12 cellular contexts compared by ENCODE assay signal in the genomic region with DNA sequence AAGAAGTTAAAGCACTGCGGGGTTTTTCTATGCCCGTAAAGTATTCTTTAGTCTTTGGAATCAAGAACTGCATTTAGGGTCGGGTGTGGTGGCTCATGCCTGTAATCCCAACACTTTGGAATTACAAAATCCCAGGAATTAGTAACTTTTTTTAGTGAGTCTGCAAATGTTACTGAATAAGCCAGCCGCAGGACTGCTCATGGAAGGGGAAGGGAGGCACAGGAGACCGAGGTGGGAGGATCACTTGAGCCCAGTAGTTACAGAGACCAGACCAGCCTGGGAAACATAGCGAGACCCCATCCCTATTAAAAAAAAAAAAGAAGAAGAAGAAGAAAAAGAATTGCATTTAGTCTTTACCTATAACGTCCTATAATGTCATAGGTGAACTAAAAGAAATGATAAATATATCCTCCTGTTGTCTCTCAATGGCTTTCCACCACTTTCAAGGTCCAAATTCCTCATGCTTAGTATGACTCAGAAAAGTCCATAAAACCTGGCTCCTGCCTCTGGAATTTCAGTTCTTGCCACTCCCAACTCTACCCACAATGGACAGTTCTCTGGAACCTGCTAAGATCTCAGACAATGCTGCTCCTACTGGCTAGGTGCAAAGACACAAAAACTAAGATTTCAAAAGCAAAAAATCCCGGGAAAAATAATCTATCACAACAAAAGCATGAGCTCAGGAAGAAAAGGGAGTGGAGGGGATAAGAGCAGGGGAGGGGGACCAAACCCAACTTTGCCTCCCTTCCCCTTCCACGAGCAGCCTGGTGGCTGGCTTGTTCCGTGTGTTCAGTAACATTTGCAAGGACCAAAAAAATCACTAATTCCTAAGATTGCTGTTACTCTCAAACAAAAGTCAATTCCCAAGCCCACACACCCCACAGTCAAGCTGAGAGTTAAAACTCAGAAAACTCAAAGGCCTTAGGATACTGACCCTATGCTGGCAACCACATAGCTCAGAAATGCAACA. TPM values are rescaled to one million over a fixed set of nuclear protein-coding genes. Genes with fewer than 3 reads are reported as not detected.
A peak's percentile ranks its signal among the peaks of the same experiment; 100 is the strongest.
DNase-seq lines count a peak whose midpoint lies in the region; ATAC-seq and TF ChIP-seq lines count a peak whose summit lies in the region.
"Had no signal": no experiment of that assay in that cellular context is flagged by ENCODE, and none has a peak within 500 bp of the region (broad histone marks: within the 10 kb centered on the region; RNA-seq: fewer than 3 reads in every experiment).

No MANE protein-coding gene starts in this region.

- ATAC-seq in HG03108 (IDR thresholded peaks at IDR 0.05; ENCODE audit: unreplicated experiment): no peak
- ATAC-seq in HG03095 (IDR thresholded peaks at IDR 0.05; ENCODE audit: unreplicated experiment): no peak

- H3K18ac ChIP-seq in mesenchymal stem cell (ENCODE audit: low read depth in 1 of 2, low read length in 2 of 2): no peak overlapping the region

- no peak overlapping the region for H3K4me3 ChIP-seq in astrocyte of the spinal cord (ENCODE audit: low read depth, low read length)
- peak overlapping the region in 1 of 2 experiments; percentile 11 for H3K4me3 ChIP-seq in mesenchymal stem cell (ENCODE audit: insufficient read depth in 1 of 2, low read depth in 1 of 2, low read length in 2 of 2)
- H3K4me3 ChIP-seq: BLaER1 treated with 17β-estradiol and CSF1 and Interleukin-3, amounts not matched to agents 10 nM and 100 nM had no signal

- H4K8ac ChIP-seq in mesenchymal stem cell (ENCODE audit: low read length): no peak overlapping the region

- 88% methylated on average over 9 of the region's 10 CpGs for WGBS in mesenchymal stem cell

- H3K79me1 ChIP-seq in mesenchymal stem cell (replicated peaks; ENCODE audit: low read length, poor library complexity, severe bottlenecking): no peaks in the 10 kb centered on the region

- H2AFZ ChIP-seq in mesenchymal stem cell (ENCODE audit: low read depth, low read length): no peak overlapping the region

- no peak overlapping the region for H3K14ac ChIP-seq in mesenchymal stem cell (ENCODE audit: low read length in 2 of 2)

- H3K27me3 ChIP-seq in mesenchymal stem cell (ENCODE audit: control insufficient read depth in 1 of 2, insufficient read depth in 1 of 2, low read length in 2 of 2): no peaks in the 10 kb centered on the region
- H3K27me3 ChIP-seq: BLaER1 treated with 17β-estradiol and CSF1 and Interleukin-3, amounts not matched to agents 10 nM and 100 nM had no signal

- in situ Hi-C loops in astrocyte of the spinal cord (cut with HindIII; ENCODE audit: low sequenced_read_pairs): no loop called here

- H2AK5ac ChIP-seq in mesenchymal stem cell (ENCODE audit: low read length, severe bottlenecking): peak overlapping the region; percentile 99

- no peak overlapping the region for H3K9ac ChIP-seq in mesenchymal stem cell (ENCODE audit: low read length)

- H2BK15ac ChIP-seq in mesenchymal stem cell (ENCODE audit: low read depth, poor library complexity, severe bottlenecking): no peak overlapping the region

- peaks cover 18% of the 10 kb centered on the region for H3K4me1 ChIP-seq in mesenchymal stem cell (ENCODE audit: control insufficient read depth, insufficient read depth, low read depth, low read length)

- H2BK120ac ChIP-seq in mesenchymal stem cell (ENCODE audit: low read depth, low read length): no peak overlapping the region

- peak overlapping the region; percentile 99 for H2BK5ac ChIP-seq in mesenchymal stem cell (ENCODE audit: low read depth, low read length, poor library complexity, severe bottlenecking)

- no peak overlapping the region for H3K23ac ChIP-seq in mesenchymal stem cell (ENCODE audit: low read length in 2 of 2)

- no peak overlapping the region for H2BK12ac ChIP-seq in mesenchymal stem cell (ENCODE audit: low read length in 2 of 2)

- H3K9me3 ChIP-seq in mesenchymal stem cell (ENCODE audit: control insufficient read depth, low read length): no peaks in the 10 kb centered on the region
- H3K9me3 ChIP-seq: BLaER1 treated with 17β-estradiol and CSF1 and Interleukin-3, amounts not matched to agents 10 nM and 100 nM had no signal

- H3K4me2 ChIP-seq in mesenchymal stem cell (ENCODE audit: low read length, poor library complexity, severe bottlenecking): peak overlapping the region; percentile 67

- H4K91ac ChIP-seq in mesenchymal stem cell (ENCODE audit: low read length): no peak overlapping the region

- peak overlapping the region; percentile 98 for H3K27ac ChIP-seq in mesenchymal stem cell (ENCODE audit: low read length, poor library complexity, severe bottlenecking)

- DNase-seq in A172 (ENCODE audit: low spot score) (peak; percentile 92), HT-29 (ENCODE audit: low spot score) (peak; percentile 99), astrocyte of the spinal cord (ENCODE audit: low read depth, low spot score) (peak; percentile 66), mesenchymal stem cell (no peak), Ammon's horn (ENCODE audit: low spot score) (no peak), DMS 273 treated with DMSO at 0.1 percent for 48 hours (lab: John Stamatoyannopoulos, UW) (no peak)
- DNase-seq: activated CD4-positive, alpha-beta T cell treated with anti-CD3 and anti-CD28 coated beads, Interleukin-2, amount 10 ng/mL, durations not matched to agents 7 days and 5 days; NCI-H1694; stimulated activated CD4-positive, alpha-beta T cell treated with anti-CD3 and anti-CD28 coated beads, Interleukin-1b, Interleukin-23, amount 100 ng/mL, for 48 hours had no signal

- no peak for TF ChIP-seq CTCF in astrocyte of the spinal cord (IDR thresholded peaks at IDR 0.05; ENCODE audit: low read depth, low read length)

- H3K36me3 ChIP-seq in mesenchymal stem cell (ENCODE audit: control insufficient read depth in 1 of 2, insufficient read depth in 2 of 2, low read depth in 1 of 2, low read length in 2 of 2): no peaks in the 10 kb centered on the region

- H3K4ac ChIP-seq in mesenchymal stem cell (ENCODE audit: low read depth in 1 of 2, low read length in 2 of 2): no peak overlapping the region

RNA-seq across cellular contexts. Expression of a gene that starts 39.0 kb away (rescaled TPM):
- 40.0 and 44.1 TPM in 2 replicates for total RNA-seq in A172 (2014; rRNA removed; shearing (Covaris generic))
- 24.1 and 24.5 TPM in 2 replicates for total RNA-seq in HT-29 (2014; rRNA removed; shearing (Covaris generic))
- 31.5 TPM for polyA plus RNA-seq in mesenchymal stem cell (2013, experiment 1 of 2)
- 32.4 TPM for polyA plus RNA-seq in mesenchymal stem cell (2013, experiment 2 of 2)

Comparison
In these comparisons a context has a peak if more than half of its experiments do, and no peak if none do; other contexts are left out.
1. DNase-seq: peak in A172 (single experiment), HT-29 (single experiment) and astrocyte of the spinal cord (single experiment); none in mesenchymal stem cell (single experiment), Ammon's horn (single experiment) and DMS 273 treated with DMSO at 0.1 percent for 48 hours (single experiment).